28 cellular contexts compared by ENCODE assay signal in the genomic region with DNA sequence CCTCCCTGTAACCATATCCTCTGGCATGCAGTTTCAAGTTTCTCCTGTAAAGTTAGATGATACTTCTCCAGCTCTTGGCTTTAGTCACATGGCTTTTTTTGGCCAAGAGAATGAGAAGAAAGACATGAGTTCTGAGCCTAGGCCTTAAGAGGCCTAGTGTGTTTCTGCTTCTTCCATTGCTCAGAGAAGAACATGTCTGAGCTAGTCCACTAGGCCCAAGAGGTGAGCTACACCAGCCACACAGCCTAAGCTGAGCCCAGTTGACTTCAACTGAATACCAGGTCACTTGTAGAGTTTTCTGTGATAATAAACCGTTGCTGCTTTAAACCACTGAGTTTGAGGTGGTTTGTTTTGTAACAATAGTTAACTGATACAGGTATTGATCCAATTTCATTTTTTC. TPM values are rescaled to one million over a fixed set of nuclear protein-coding genes. Genes with fewer than 3 reads are reported as not detected.
"Had no signal": no experiment of that assay in that cellular context is flagged by ENCODE, and none has a peak within 500 bp of the region (broad histone marks: within the 10 kb centered on the region; RNA-seq: fewer than 3 reads in every experiment).

No MANE protein-coding gene starts in this region.

- H3K4me1 Mint-ChIP-seq: activated naive CD4-positive, alpha-beta T cell treated with anti-CD3 and anti-CD28 coated beads, Interleukin-2, amount 10 ng/mL, durations not matched to agents 7 days and 5 days; activated naive CD8-positive, alpha-beta T cell treated with anti-CD3 and anti-CD28 coated beads, Interleukin-2, amount 50 U/mL, for 24 hours; T-helper 17 cell had no signal

- H3K36me3 Mint-ChIP-seq: activated naive CD4-positive, alpha-beta T cell treated with anti-CD3 and anti-CD28 coated beads, Interleukin-2, amount 10 ng/mL, durations not matched to agents 7 days and 5 days had no signal

- DNase-seq: activated CD4-positive, alpha-beta T cell treated with anti-CD3 and anti-CD28 coated beads for 4 hours; activated CD4-positive, alpha-beta T cell treated with anti-CD3 and anti-CD28 coated beads, Interleukin-2, amount 50 U/mL, for 48 hours; activated CD4-positive, CD25-positive, alpha-beta regulatory T cell; activated CD8-positive, alpha-beta memory T cell treated with anti-CD3 and anti-CD28 coated beads, Interleukin-2, amount 50 U/mL, for 48 hours; activated effector memory CD4-positive, alpha-beta T cell treated with Interleukin-2 at 50 U/mL for 16 hours; activated naive CD4-positive, alpha-beta T cell treated with anti-CD3 and anti-CD28 coated beads, Interleukin-2, amount 10 ng/mL, durations not matched to agents 7 days and 5 days; activated naive CD8-positive, alpha-beta T cell treated with anti-CD3 and anti-CD28 coated beads, Interleukin-2, amount 50 U/mL, for 24 hours; activated T-cell treated with anti-CD3 and anti-CD28 coated beads, Interleukin-2, amount 50 U/mL, for 48 hours; body of pancreas; central memory CD4-positive, alpha-beta T cell; dorsolateral prefrontal cortex; effector memory CD8-positive, alpha-beta T cell; heart right ventricle; islet precursor cell; left colon; mesenchymal stem cell; pancreas; psoas muscle; stimulated activated CD4-positive, alpha-beta T cell treated with anti-CD3 and anti-CD28 coated beads, Interleukin-4, amount 100 ng/mL, for 4 hours; T-helper 17 cell; transverse colon; uterus had no signal

- H3K4me1 ChIP-seq: body of pancreas, pancreas, psoas muscle, right atrium auricular region, suprapubic skin, transverse colon, uterus had no signal

- H3K4me3 ChIP-seq: body of pancreas, dorsolateral prefrontal cortex, heart right ventricle, pancreas, psoas muscle, right atrium auricular region, suprapubic skin, transverse colon, uterus had no signal

- H3K9me3 Mint-ChIP-seq: activated naive CD4-positive, alpha-beta T cell treated with anti-CD3 and anti-CD28 coated beads, Interleukin-2, amount 10 ng/mL, durations not matched to agents 7 days and 5 days; activated naive CD8-positive, alpha-beta T cell treated with anti-CD3 and anti-CD28 coated beads, Interleukin-2, amount 50 U/mL, for 24 hours; nephron; stimulated activated naive CD8-positive, alpha-beta T cell treated with anti-CD3 and anti-CD28 coated beads, Interleukin-15, Interleukin-2, amounts not matched to agents 100 ng/mL and 50 ng/mL, for 24 hours had no signal

- H3K9me3 ChIP-seq: body of pancreas, heart right ventricle, neutrophil, pancreas, psoas muscle, right atrium auricular region, suprapubic skin, transverse colon, uterus had no signal

- H3K27me3 ChIP-seq: body of pancreas, dorsolateral prefrontal cortex, heart right ventricle, neutrophil, right atrium auricular region, suprapubic skin, transverse colon, uterus had no signal

- H3K27ac ChIP-seq: body of pancreas, dorsolateral prefrontal cortex, heart right ventricle, neutrophil, pancreas, psoas muscle, right atrium auricular region, suprapubic skin, transverse colon, uterus had no signal

- H3K27ac Mint-ChIP-seq: activated naive CD4-positive, alpha-beta T cell treated with anti-CD3 and anti-CD28 coated beads, Interleukin-2, amount 10 ng/mL, durations not matched to agents 7 days and 5 days; activated naive CD8-positive, alpha-beta T cell treated with anti-CD3 and anti-CD28 coated beads, Interleukin-2, amount 50 U/mL, for 24 hours; effector memory CD8-positive, alpha-beta T cell; nephron; stimulated activated naive CD8-positive, alpha-beta T cell treated with anti-CD3 and anti-CD28 coated beads, Interleukin-15, Interleukin-2, amounts not matched to agents 100 ng/mL and 50 ng/mL, for 24 hours; T-helper 17 cell had no signal

- ATAC-seq: activated naive CD8-positive, alpha-beta T cell treated with anti-CD3 and anti-CD28 coated beads, Interleukin-2, amount 50 U/mL, for 24 hours; body of pancreas; effector memory CD8-positive, alpha-beta T cell; heart right ventricle; left colon; pancreas; psoas muscle; T-helper 17 cell had no signal

- H3K4me3 Mint-ChIP-seq: activated naive CD4-positive, alpha-beta T cell treated with anti-CD3 and anti-CD28 coated beads, Interleukin-2, amount 10 ng/mL, durations not matched to agents 7 days and 5 days; activated naive CD8-positive, alpha-beta T cell treated with anti-CD3 and anti-CD28 coated beads, Interleukin-2, amount 50 U/mL, for 24 hours; effector memory CD8-positive, alpha-beta T cell; nephron; stimulated activated naive CD8-positive, alpha-beta T cell treated with anti-CD3 and anti-CD28 coated beads, Interleukin-15, Interleukin-2, amounts not matched to agents 100 ng/mL and 50 ng/mL, for 24 hours; T-helper 17 cell had no signal

- H3K27me3 Mint-ChIP-seq: activated naive CD4-positive, alpha-beta T cell treated with anti-CD3 and anti-CD28 coated beads, Interleukin-2, amount 10 ng/mL, durations not matched to agents 7 days and 5 days; activated naive CD8-positive, alpha-beta T cell treated with anti-CD3 and anti-CD28 coated beads, Interleukin-2, amount 50 U/mL, for 24 hours; effector memory CD8-positive, alpha-beta T cell; stimulated activated naive CD8-positive, alpha-beta T cell treated with anti-CD3 and anti-CD28 coated beads, Interleukin-15, Interleukin-2, amounts not matched to agents 100 ng/mL and 50 ng/mL, for 24 hours; T-helper 17 cell had no signal

- FAIRE-seq: pancreas had no signal

- H3K36me3 ChIP-seq: heart right ventricle, neutrophil, pancreas, right atrium auricular region, suprapubic skin, transverse colon, uterus had no signal

RNA-seq across cellular contexts. Expression of a gene that starts 19.9 kb away (rescaled TPM):
- total RNA-seq: activated CD8-positive, alpha-beta memory T cell treated with anti-CD3 and anti-CD28 coated beads for 36 hours; T-helper 17 cell had no signal
